29 cellular contexts compared by ENCODE assay signal in the genomic region with DNA sequence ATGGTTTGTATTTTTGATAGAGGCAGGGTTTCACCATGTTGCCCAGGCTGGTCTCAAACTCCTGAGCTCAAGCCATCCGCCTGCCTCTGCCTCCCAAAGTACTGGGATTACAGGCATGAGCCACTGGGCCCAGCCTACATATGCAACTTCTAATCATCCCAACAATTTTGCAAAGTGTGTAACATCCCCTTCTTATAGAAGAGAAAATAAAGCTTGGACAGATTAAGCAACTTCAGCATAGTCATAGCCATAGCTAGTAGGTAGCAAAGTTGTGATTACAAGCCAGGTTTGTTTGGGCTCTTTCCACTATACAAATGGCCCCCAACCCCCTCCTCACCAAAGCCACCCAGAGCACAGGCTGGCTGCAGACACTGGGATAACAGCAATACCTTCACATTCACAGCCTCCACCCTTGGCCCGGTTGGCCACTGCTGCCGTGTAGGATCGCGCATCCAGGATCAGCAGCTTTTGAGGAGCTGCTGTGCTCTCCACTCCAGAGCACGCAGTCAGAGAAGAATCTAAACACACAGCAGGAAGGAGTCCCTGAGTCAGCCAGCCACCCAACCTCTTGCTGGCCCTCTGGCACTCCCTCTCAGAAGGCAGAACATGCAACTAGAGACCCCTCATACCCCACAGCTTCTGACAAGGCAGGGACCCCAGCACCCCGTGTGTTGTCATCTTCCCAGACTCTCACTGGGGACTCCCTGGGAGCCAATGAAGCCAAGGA. TPM values are rescaled to one million over a fixed set of nuclear protein-coding genes. Genes with fewer than 3 reads are reported as not detected.
DNase-seq lines count a peak whose midpoint lies in the region; ATAC-seq, FAIRE-seq and TF ChIP-seq lines count a peak whose summit lies in the region.
"Had no signal": no experiment of that assay in that cellular context is flagged by ENCODE, and none has a peak within 500 bp of the region (broad histone marks: within the 10 kb centered on the region; RNA-seq: fewer than 3 reads in every experiment).

No MANE protein-coding gene starts in this region.

- ATAC-seq in HepG2, result no peak
- ATAC-seq in stimulated activated effector memory CD8-positive, alpha-beta T cell treated with anti-CD3 and anti-CD28 coated beads, Interleukin-12 subunit alpha, Interleukin-12 subunit beta, amount 100 ng/mL, for 72 hours, result no peak
- ATAC-seq: activated naive CD4-positive, alpha-beta T cell treated with anti-CD3 and anti-CD28 coated beads, Interleukin-2, amount 50 U/mL, for 72 hours; naive thymus-derived CD8-positive, alpha-beta T cell; SK-N-SH treated with all-trans-retinoic acid at 6 μM for 48 hours had no signal

- H3K36me3 ChIP-seq in OCI-LY3 (replicated peaks; ENCODE audit: low read depth, low read length) (peaks cover 80% of the 10 kb centered on the region), HepG2 (replicated peaks in 1 of 2; ENCODE audit: control insufficient read depth in 1 of 2, insufficient read depth in 2 of 2, low read length in 2 of 2) (peaks cover 52 to 98% of the 10 kb centered on the region in 2 experiments)

- no peak for TF ChIP-seq CTCF in OCI-LY3 (IDR thresholded peaks at IDR 0.05; ENCODE audit: low read depth, low read length)
- no peak for TF ChIP-seq CTCF in HepG2 (CRISPR knock-in tag; IDR thresholded peaks at IDR 0.05)

- in situ Hi-C loops in HepG2 (cut with HindIII; ENCODE audit: extremely low pct_ligation_motif_present, low pct_unique_long_range_greater_than_20kb), result loop anchor here (10.0 kb wide), 1 partner anchor 62 kb away; no protein-coding TSS in a partner anchor

- H3K4me3 Mint-ChIP-seq in stimulated activated effector memory CD8-positive, alpha-beta T cell treated with anti-CD3 and anti-CD28 coated beads, Interleukin-12 subunit alpha, Interleukin-12 subunit beta, amount 100 ng/mL, for 72 hours, result no peak overlapping the region
- H3K4me3 Mint-ChIP-seq: naive thymus-derived CD8-positive, alpha-beta T cell; stimulated activated naive CD8-positive, alpha-beta T cell treated with anti-CD3 and anti-CD28 coated beads, Interleukin-15, Interleukin-2, amounts not matched to agents 100 ng/mL and 50 ng/mL, for 24 hours; T-helper 1 cell treated with Interleukin-12 subunit alpha and Interleukin-12 subunit beta and Interleukin-4 antibody, amounts not matched to agents 30 μg/mL and 1 μg/mL, for 36 hours had no signal

- H3K36me3 Mint-ChIP-seq in stimulated activated effector memory CD8-positive, alpha-beta T cell treated with anti-CD3 and anti-CD28 coated beads, Interleukin-12 subunit alpha, Interleukin-12 subunit beta, amount 100 ng/mL, for 72 hours, result peaks cover 97% of the 10 kb centered on the region

- H3K9ac ChIP-seq in OCI-LY3 (ENCODE audit: low read length) (no peak overlapping the region), HepG2 (ENCODE audit: insufficient read depth, low read depth, low read length) (no peak overlapping the region)
- H3K9ac ChIP-seq: KMS-11 had no signal

- peaks cover 48% of the 10 kb centered on the region for H3K79me2 ChIP-seq in OCI-LY3 (ENCODE audit: low read length)
- H3K79me2 ChIP-seq in HepG2 (ENCODE audit: insufficient read depth, low read length), result no peaks in the 10 kb centered on the region

- H2AFZ ChIP-seq in OCI-LY3 (ENCODE audit: low read depth, low read length) (no peak overlapping the region), HepG2 (ENCODE audit: low read length) (no peak overlapping the region)
- H2AFZ ChIP-seq: PC-9 had no signal

- TF ChIP-seq EP300 in HepG2 (IDR thresholded peaks at IDR 0.05; ENCODE audit: low read depth in 2 of 2, low read length in 2 of 2), result no peak
- TF ChIP-seq EP300 in HepG2 (CRISPR knock-in tag; IDR thresholded peaks at IDR 0.05; ENCODE audit: borderline replicate concordance), result no peak

- POLR2A ChIA-PET in HepG2 (lab: Yijun Ruan, JAX), result interaction anchor here (1.1 to 3.3 kb wide), 2 partner anchors 9 to 12 kb away, joined by 3 to 13 read pairs; a partner anchor contains a TSS

- CTCF ChIA-PET in HepG2 (lab: Yijun Ruan, JAX; ENCODE audit: low intra/inter-chr PET ratio, low total read pairs), result no interaction called here

- DNase-seq in ELR (ENCODE audit: low read depth) (peak; percentile 52), HepG2 (ENCODE audit: low spot score) (no peak), occipital lobe (lab: John Stamatoyannopoulos, UW) (no peak), anterior cingulate cortex (lab: John Stamatoyannopoulos, UW) (no peak), NCI-H2107 treated with DMSO at 0.1 percent for 48 hours (lab: John Stamatoyannopoulos, UW; ENCODE audit: unreplicated experiment) (no peak)
- no peak for DNase-seq in stimulated activated effector memory CD8-positive, alpha-beta T cell treated with anti-CD3 and anti-CD28 coated beads, Interleukin-12 subunit alpha, Interleukin-12 subunit beta, amount 100 ng/mL, for 72 hours (ENCODE audit: low spot score in 2 of 2)
- DNase-seq: activated CD8-positive, alpha-beta memory T cell treated with anti-CD3 and anti-CD28 coated beads for 24 hours; Caco-2; central memory CD4-positive, alpha-beta T cell; erythroblast; GDM1; H7; naive thymus-derived CD8-positive, alpha-beta T cell; NCI-H1417; NCI-H2029 treated with DMSO at 0.1 percent for 48 hours; NCI-H345; NCI-H69; nucleus accumbens had no signal

- H3K4me2 ChIP-seq in OCI-LY3 (ENCODE audit: low read length), result no peak overlapping the region
- H3K4me2 ChIP-seq in HepG2 (ENCODE audit: low read depth, low read length), result peak overlapping the region; percentile 0; the same call in 1 of the 2 replicates
- H3K4me2 ChIP-seq: KMS-11, PC-9 had no signal

- no peak for FAIRE-seq in HepG2 (lab: Jason Lieb, UNC)

- peak overlapping the region; percentile 14; the same call in 1 of the 2 replicates for H3K27ac ChIP-seq in OCI-LY3 (ENCODE audit: low read length)
- peak overlapping the region; percentile 46 for H3K27ac ChIP-seq in HepG2 (ENCODE audit: extremely low read length, insufficient read depth, low read length)
- H3K27ac ChIP-seq: ascending aorta, C4-2B, KMS-11, PC-9 had no signal

- 99% methylated on average over 7 of the region's 7 CpGs for WGBS in HepG2 (ENCODE audit: low lambda C conversion rate)

- BruUV-seq in HepG2 (replicated peaks; lab: Mats Ljungman, UMichigan), result no TSS peak

- H3K4me1 ChIP-seq in OCI-LY3 (ENCODE audit: low read length) (peaks cover 46% of the 10 kb centered on the region), HepG2 (ENCODE audit: insufficient read depth, low read length) (peaks cover 24% of the 10 kb centered on the region)
- H3K4me1 ChIP-seq: ascending aorta, Caco-2 had no signal

- H3K27ac Mint-ChIP-seq in stimulated activated effector memory CD8-positive, alpha-beta T cell treated with anti-CD3 and anti-CD28 coated beads, Interleukin-12 subunit alpha, Interleukin-12 subunit beta, amount 100 ng/mL, for 72 hours, result peak overlapping the region; percentile 17
- H3K27ac Mint-ChIP-seq: stimulated activated naive CD8-positive, alpha-beta T cell treated with anti-CD3 and anti-CD28 coated beads, Interleukin-15, Interleukin-2, amounts not matched to agents 100 ng/mL and 50 ng/mL, for 24 hours; T-helper 1 cell treated with Interleukin-12 subunit alpha and Interleukin-12 subunit beta and Interleukin-4 antibody, amounts not matched to agents 30 μg/mL and 1 μg/mL, for 36 hours had no signal

- TF ChIP-seq RAD21 in HepG2 (CRISPR knock-in tag; IDR thresholded peaks at IDR 0.05), result no peak

- intact Hi-C loops in HepG2 (cut with micrococcal nuclease; ENCODE audit: unreplicated experiment), result no loop called here

- H3K27me3 ChIP-seq in OCI-LY3 (ENCODE audit: low read depth, low read length) (no peaks in the 10 kb centered on the region), HepG2 (ENCODE audit: control insufficient read depth in 1 of 2, insufficient read depth in 2 of 2, low read length in 2 of 2) (no peaks in the 10 kb centered on the region)
- H3K27me3 ChIP-seq: ascending aorta had no signal

- no peak overlapping the region for H3K4me3 ChIP-seq in OCI-LY3 (ENCODE audit: low read length)
- H3K4me3 ChIP-seq in HepG2 (replicated peaks in 1 of 3; ENCODE audit: insufficient read depth in 1 of 3, low read depth in 2 of 3, low read length in 3 of 3), result no peak overlapping the region
- H3K4me3 ChIP-seq: ascending aorta, PC-9 had no signal

- TF ChIP-seq POLR2A in HepG2 (IDR thresholded peaks at IDR 0.05; ENCODE audit: insufficient read depth in 1 of 2, low read depth in 2 of 2, low read length in 2 of 2), result no peak

- no peaks in the 10 kb centered on the region for H3K9me3 Mint-ChIP-seq in stimulated activated effector memory CD8-positive, alpha-beta T cell treated with anti-CD3 and anti-CD28 coated beads, Interleukin-12 subunit alpha, Interleukin-12 subunit beta, amount 100 ng/mL, for 72 hours
- H3K9me3 Mint-ChIP-seq: activated naive CD4-positive, alpha-beta T cell treated with anti-CD3 and anti-CD28 coated beads, Interleukin-2, amount 50 U/mL, for 72 hours; naive thymus-derived CD8-positive, alpha-beta T cell; stimulated activated naive CD8-positive, alpha-beta T cell treated with anti-CD3 and anti-CD28 coated beads, Interleukin-15, Interleukin-2, amounts not matched to agents 100 ng/mL and 50 ng/mL, for 24 hours; T-helper 1 cell treated with Interleukin-12 subunit alpha and Interleukin-12 subunit beta and Interleukin-4 antibody, amounts not matched to agents 30 μg/mL and 1 μg/mL, for 36 hours had no signal

- H3K4me1 Mint-ChIP-seq in stimulated activated effector memory CD8-positive, alpha-beta T cell treated with anti-CD3 and anti-CD28 coated beads, Interleukin-12 subunit alpha, Interleukin-12 subunit beta, amount 100 ng/mL, for 72 hours, result peaks cover 16% of the 10 kb centered on the region

- H4K20me1 ChIP-seq in OCI-LY3 (ENCODE audit: insufficient read depth, low read length), result no peaks in the 10 kb centered on the region
- no peaks in the 10 kb centered on the region for H4K20me1 ChIP-seq in HepG2 (ENCODE audit: insufficient read depth, low read length)

- H3K9me3 ChIP-seq in OCI-LY3 (ENCODE audit: insufficient read depth, low read length) (no peaks in the 10 kb centered on the region), HepG2 (ENCODE audit: low read length) (no peaks in the 10 kb centered on the region)
- H3K9me3 ChIP-seq: ascending aorta, Caco-2 had no signal

RNA-seq across cellular contexts. Expression of a gene that starts 7.9 kb away (rescaled TPM):
- total RNA-seq in HepG2 (2016; rRNA removed; fragmentation: Illumina TruSeq; extraction: Trizol) (62.5 and 67.7 TPM in 2 replicates), occipital lobe (119 TPM)
- 6.9 and 7.8 TPM in 2 replicates for total RNA-seq in HepG2 (2016; cell fraction: cytosol; rRNA removed; fragmentation: Illumina TruSeq; extraction: Trizol; ENCODE audit: low read depth)
- 61.5 and 62.9 TPM in 2 replicates for total RNA-seq in HepG2 (2016; cell fraction: insoluble cytoplasmic fraction; rRNA removed; fragmentation: Illumina TruSeq; extraction: Trizol)
- 27.9 and 28.2 TPM in 2 replicates for total RNA-seq in HepG2 (2016; cell fraction: membrane; rRNA removed; fragmentation: Illumina TruSeq; extraction: Trizol)
- 54.7 and 66.1 TPM in 2 replicates for total RNA-seq in HepG2 (2016; cell fraction: nucleus; rRNA removed; fragmentation: Illumina TruSeq; extraction: Trizol)
- polyA plus RNA-seq in HepG2 (2011; rRNA removed), result 50.0 and 65.1 TPM in 2 replicates
- polyA plus RNA-seq in HepG2 (2011; cell fraction: cytosol; rRNA removed), result 31.7 and 35.5 TPM in 2 replicates
- 74.1 and 81.5 TPM in 2 replicates for polyA plus RNA-seq in HepG2 (2011; cell fraction: nucleus; rRNA removed)
- polyA plus RNA-seq in HepG2 (2012), result 31.8 and 52.5 TPM in 2 replicates
- polyA plus RNA-seq in HepG2 (2016; cell fraction: cytosol; fragmentation: Illumina TruSeq; extraction: Trizol; ENCODE audit: low read depth), result 1.6 and 1.8 TPM in 2 replicates
- 34.7 and 37.2 TPM in 2 replicates for polyA plus RNA-seq in HepG2 (2016; cell fraction: insoluble cytoplasmic fraction; fragmentation: Illumina TruSeq; extraction: Trizol; ENCODE audit: low read depth)
- polyA plus RNA-seq in HepG2 (2016; cell fraction: membrane; fragmentation: Illumina TruSeq; extraction: Trizol; ENCODE audit: low read depth), result 7.7 and 8.4 TPM in 2 replicates
- 96.4 and 106 TPM in 2 replicates for polyA plus RNA-seq in HepG2 (2016; cell fraction: nucleus; fragmentation: Illumina TruSeq; extraction: Trizol; ENCODE audit: insufficient read depth, low read depth)
- polyA minus RNA-seq in HepG2 (2011; rRNA and poly(A)+ RNA removed; ENCODE audit: low replicate concordance), result 196 and 302 TPM in 2 replicates
- 39.7 and 42.2 TPM in 2 replicates for polyA minus RNA-seq in HepG2 (2011; cell fraction: cytosol; rRNA and poly(A)+ RNA removed)
- 68.5 and 69.2 TPM in 2 replicates for polyA minus RNA-seq in HepG2 (2011; cell fraction: nucleus; rRNA and poly(A)+ RNA removed)

RNA-seq across cellular contexts. Expression of a gene that starts 18.3 kb away (rescaled TPM):
- total RNA-seq in HepG2 (2016; rRNA removed; fragmentation: Illumina TruSeq; extraction: Trizol), result not detected in 2 replicates
- not detected in 2 replicates for total RNA-seq in HepG2 (2016; cell fraction: cytosol; rRNA removed; fragmentation: Illumina TruSeq; extraction: Trizol; ENCODE audit: low read depth)
- total RNA-seq in HepG2 (2016; cell fraction: insoluble cytoplasmic fraction; rRNA removed; fragmentation: Illumina TruSeq; extraction: Trizol), result not detected in 2 replicates
- 0.03 and 0.06 TPM in 2 replicates for total RNA-seq in HepG2 (2016; cell fraction: membrane; rRNA removed; fragmentation: Illumina TruSeq; extraction: Trizol)
- total RNA-seq in HepG2 (2016; cell fraction: nucleus; rRNA removed; fragmentation: Illumina TruSeq; extraction: Trizol), result not detected in 2 replicates
- not detected in 2 replicates for polyA plus RNA-seq in HepG2 (2011; rRNA removed)
- polyA plus RNA-seq in HepG2 (2011; cell fraction: cytosol; rRNA removed), result not detected in 2 replicates
- 0.03 TPM in 1 of 2 replicates, not detected in the other for polyA plus RNA-seq in HepG2 (2011; cell fraction: nucleus; rRNA removed)
- not detected in 2 replicates for polyA plus RNA-seq in HepG2 (2012)
- polyA plus RNA-seq in HepG2 (2016; cell fraction: cytosol; fragmentation: Illumina TruSeq; extraction: Trizol; ENCODE audit: low read depth), result not detected in 2 replicates
- not detected in 2 replicates for polyA plus RNA-seq in HepG2 (2016; cell fraction: insoluble cytoplasmic fraction; fragmentation: Illumina TruSeq; extraction: Trizol; ENCODE audit: low read depth)
- polyA plus RNA-seq in HepG2 (2016; cell fraction: membrane; fragmentation: Illumina TruSeq; extraction: Trizol; ENCODE audit: low read depth), result not detected in 2 replicates
- not detected in 2 replicates for polyA plus RNA-seq in HepG2 (2016; cell fraction: nucleus; fragmentation: Illumina TruSeq; extraction: Trizol; ENCODE audit: insufficient read depth, low read depth)
- 0.06 TPM in 1 of 2 replicates, not detected in the other for polyA minus RNA-seq in HepG2 (2011; rRNA and poly(A)+ RNA removed; ENCODE audit: low replicate concordance)
- not detected in 2 replicates for polyA minus RNA-seq in HepG2 (2011; cell fraction: cytosol; rRNA and poly(A)+ RNA removed)
- 0.13 TPM in 1 of 2 replicates, not detected in the other for polyA minus RNA-seq in HepG2 (2011; cell fraction: nucleus; rRNA and poly(A)+ RNA removed)
- 0.16 TPM for total RNA-seq in occipital lobe
- total RNA-seq: ascending aorta, glomerular endothelial cell, H7, PC-9, Right ventricle myocardium superior had no signal
